ENCODE assay signal across 16 cellular contexts in genomic region chr10:60734226-60734625, GRCh38. TPM values are rescaled to one million over a fixed set of nuclear protein-coding genes. Genes with fewer than 3 reads are reported as not detected.
A peak's percentile ranks its signal among the peaks of the same experiment; 100 is the strongest.
DNase-seq lines count a peak whose midpoint lies in the region; ATAC-seq, FAIRE-seq and TF ChIP-seq lines count a peak whose summit lies in the region.
"Had no signal": no experiment of that assay in that cellular context is flagged by ENCODE, and none has a peak within 500 bp of the region (broad histone marks: within the 10 kb centered on the region; RNA-seq: fewer than 3 reads in every experiment).

No MANE protein-coding gene starts in this region.

- H2AFZ ChIP-seq in HCT116 (ENCODE audit: low read depth, low read length, poor library complexity, severe bottlenecking), result peak overlapping the region; percentile 84
- no peak overlapping the region for H2AFZ ChIP-seq in H1 (ENCODE audit: low read length)
- no peak overlapping the region for H2AFZ ChIP-seq in Karpas-422 (ENCODE audit: low read length)

- no peak overlapping the region for H2AK5ac ChIP-seq in H1 (ENCODE audit: low read depth, low read length)

- no peak for FAIRE-seq in H1 (lab: Jason Lieb, UNC)

- H3K4me1 Mint-ChIP-seq in nephron (no peaks in the 10 kb centered on the region), HFFc6 (ENCODE audit: low read depth) (no peaks in the 10 kb centered on the region)

- H3K36me3 ChIP-seq in HCT116 (ENCODE audit: control insufficient read depth in 1 of 2, insufficient read depth in 2 of 2, low read length in 2 of 2), result no peaks in the 10 kb centered on the region
- H3K36me3 ChIP-seq in H1 (ENCODE audit: control insufficient read depth in 2 of 4, insufficient read depth in 4 of 4, low read length in 3 of 4), result no peaks in the 10 kb centered on the region
- no peaks in the 10 kb centered on the region for H3K36me3 ChIP-seq in HAP-1 (replicated peaks)
- no peaks in the 10 kb centered on the region for H3K36me3 ChIP-seq in Karpas-422 (ENCODE audit: insufficient read depth, low read length)
- H3K36me3 ChIP-seq: cardiac muscle cell had no signal

- H3K9me2 ChIP-seq in HCT116 (ENCODE audit: insufficient read depth) (no peaks in the 10 kb centered on the region), Karpas-422 (replicated peaks; ENCODE audit: insufficient read depth, low read length) (no peaks in the 10 kb centered on the region)
- H3K9me2 ChIP-seq: SK-N-SH had no signal

- no peaks in the 10 kb centered on the region for H3K27me3 ChIP-seq in HCT116 (ENCODE audit: insufficient read depth, low read length)
- H3K27me3 ChIP-seq in H1 (replicated peaks in 1 of 4; ENCODE audit: control insufficient read depth in 3 of 4, extremely low read depth in 1 of 4, insufficient read depth in 3 of 4, low read length in 3 of 4), result no peaks in the 10 kb centered on the region
- no peaks in the 10 kb centered on the region for H3K27me3 ChIP-seq in HAP-1 (ENCODE audit: low read depth)
- H3K27me3 ChIP-seq in Karpas-422 (ENCODE audit: low read length), result no peaks in the 10 kb centered on the region

- H4K5ac ChIP-seq in H1 (ENCODE audit: insufficient read length, low read depth, low read length), result no peak overlapping the region

- H3K23me2 ChIP-seq in H1 (ENCODE audit: low read depth, low read length), result peaks cover 9% of the 10 kb centered on the region

- H3K56ac ChIP-seq in H1 (replicated peaks; ENCODE audit: insufficient read length, low read depth, low read length), result no peak overlapping the region

- H3K4me3 Mint-ChIP-seq in nephron (peak overlapping the region; percentile 67 to 69 (median 67)), HFFc6 (no peak overlapping the region)

- H3K27me3 Mint-ChIP-seq in nephron (ENCODE audit: low read depth), result peaks cover 43% of the 10 kb centered on the region
- H3K27me3 Mint-ChIP-seq in HFFc6 (ENCODE audit: insufficient read depth), result peaks cover 17% of the 10 kb centered on the region

- H4K20me1 ChIP-seq in HCT116 (ENCODE audit: insufficient read depth) (no peaks in the 10 kb centered on the region), H1 (replicated peaks in 1 of 2; ENCODE audit: control insufficient read depth in 1 of 2, insufficient read depth in 2 of 2, low read length in 2 of 2) (no peaks in the 10 kb centered on the region), Karpas-422 (ENCODE audit: insufficient read depth, low read depth, low read length) (no peaks in the 10 kb centered on the region)

- H3K4me2 ChIP-seq in HCT116 (ENCODE audit: low read length) (peak overlapping the region; percentile 90), H1 (ENCODE audit: insufficient read depth in 1 of 2, low read depth in 2 of 2, low read length in 2 of 2) (peak overlapping the region; percentile 89 to 98), Karpas-422 (ENCODE audit: low read depth, low read length, poor library complexity, severe bottlenecking) (no peak overlapping the region)

- H3K4me3 ChIP-seq in HCT116 (replicated peaks in 1 of 2; ENCODE audit: low read depth in 1 of 2, low read length in 2 of 2), result peak overlapping the region in 1 of 2 experiments; percentile 73; a peak in 3 of 4 replicates
- peak overlapping the region in 1 of 4 experiments; percentile 93; a peak in 1 of 8 replicates for H3K4me3 ChIP-seq in H1 (ENCODE audit: extremely low read depth in 1 of 4, insufficient read depth in 2 of 4, low read depth in 3 of 4, low read length in 4 of 4)
- no peak overlapping the region for H3K4me3 ChIP-seq in HAP-1
- no peak overlapping the region for H3K4me3 ChIP-seq in Karpas-422 (ENCODE audit: low read length)

- no peak overlapping the region for H2BK20ac ChIP-seq in H1 (ENCODE audit: low read length)

- H3K14ac ChIP-seq in H1 (ENCODE audit: insufficient read length), result no peak overlapping the region

- 57% methylated on average over 3 of the region's 3 CpGs; no CpG with 5 or more reads in 1 of the 2 experiments for WGBS in H1 (ENCODE audit: extremely low coverage in 1 of 2, insufficient coverage in 1 of 2, insufficient read length in 1 of 2, insufficient replicate concordance in 2 of 2, low coverage in 1 of 2, low lambda C conversion rate in 2 of 2, missing lambda C conversion rate in 1 of 2), 2 experiments

- CTCF ChIA-PET in HCT116 (lab: Charles Lee) (no interaction called here), H1 (lab: Charles Lee; ENCODE audit: partially characterized antibody) (interaction anchor here (0.9 kb wide), 2 partner anchors 10 to 32 kb away, joined by 3 to 7 read pairs; no protein-coding TSS in a partner anchor)

- no peak overlapping the region for H4K8ac ChIP-seq in H1 (ENCODE audit: extremely low read depth, insufficient read depth, low read length)

- H2BK5ac ChIP-seq in H1 (ENCODE audit: low read depth, low read length), result no peak overlapping the region

- no peak for ATAC-seq in HCT116

- H3K9me3 ChIP-seq in HCT116 (ENCODE audit: control insufficient read depth in 1 of 2, insufficient read depth in 1 of 2, low read depth in 1 of 2, low read length in 2 of 2), result no peaks in the 10 kb centered on the region
- H3K9me3 ChIP-seq in H1 (ENCODE audit: insufficient read depth in 2 of 2, low read depth in 1 of 2, low read length in 1 of 2), result no peaks in the 10 kb centered on the region
- no peaks in the 10 kb centered on the region for H3K9me3 ChIP-seq in HAP-1
- no peaks in the 10 kb centered on the region for H3K9me3 ChIP-seq in Karpas-422 (ENCODE audit: low read length)
- H3K9me3 ChIP-seq: SK-N-SH had no signal

- BruUV-seq in HCT116 (replicated peaks; lab: Mats Ljungman, UMichigan), result no TSS peak

- H3K27ac Mint-ChIP-seq in nephron (no peak overlapping the region), HFFc6 (no peak overlapping the region)
- H3K27ac Mint-ChIP-seq: activated B cell treated with CpG ODN at 0.5 μM for 24 hours had no signal

- H3K4me1 ChIP-seq in HCT116 (ENCODE audit: control insufficient read depth in 1 of 2, insufficient read depth in 2 of 2, low read length in 2 of 2) (peaks cover 5 to 20% of the 10 kb centered on the region in 2 experiments; a peak in 3 of 4 replicates), H1 (replicated peaks in 1 of 4; ENCODE audit: control insufficient read depth in 3 of 4, insufficient read depth in 4 of 4, low read length in 3 of 4) (peaks cover 2 to 19% (median 13%) of the 10 kb centered on the region in 4 experiments; a peak in 6 of 7 replicates), HAP-1 (no peaks in the 10 kb centered on the region), Karpas-422 (ENCODE audit: low read length) (peaks cover 28% of the 10 kb centered on the region)

- H2BK15ac ChIP-seq in H1 (ENCODE audit: low read length), result no peak overlapping the region

- no peak overlapping the region for H3K4ac ChIP-seq in H1 (replicated peaks; ENCODE audit: insufficient read length, low read depth, low read length)

- H3K23ac ChIP-seq in H1 (ENCODE audit: insufficient read length), result no peak overlapping the region

- POLR2A ChIA-PET in HCT116 (lab: Charles Lee), result no interaction called here
- POLR2A ChIA-PET in H1 (lab: Charles Lee; ENCODE audit: partially characterized antibody), result interaction anchor here (1.1 to 1.2 kb wide), 3 partner anchors 27 to 36 kb away, joined by 3 to 4 read pairs (median 3); no protein-coding TSS in a partner anchor

- no peak for DNase-seq in HCT116 (ENCODE audit: low read depth, low spot score)
- DNase-seq in H1 (ENCODE audit: low read depth in 1 of 2, low spot score in 2 of 2), result no peak
- no peak for DNase-seq in HAP-1 (ENCODE audit: low spot score in 2 of 2)
- no peak for DNase-seq in Karpas-422
- no peak for DNase-seq in HFFc6
- no peak for DNase-seq in stimulated activated CD4-positive, alpha-beta T cell treated with anti-CD3 and anti-CD28 coated beads, Interleukin-1b, Interleukin-23, amount 100 ng/mL, for 48 hours
- DNase-seq: activated B cell treated with CpG ODN at 0.5 μM for 24 hours; activated effector memory CD4-positive, alpha-beta T cell treated with anti-CD3 and anti-CD28 coated beads, Interleukin-2, amount 50 U/mL, for 16 hours; erythroblast; NCI-H2171 treated with DMSO at 0.1 percent for 48 hours; posterior cingulate gyrus had no signal

- in situ Hi-C loops in HAP-1 (cut with MboI; ENCODE audit: low sequenced_read_pairs), result no loop called here

- TF ChIP-seq RAD21 in HCT116 (IDR thresholded peaks at IDR 0.05; ENCODE audit: low read depth), result no peak
- TF ChIP-seq RAD21 in H1 (IDR thresholded peaks at IDR 0.05 in 1 of 2, conservative IDR thresholded peaks at IDR 0.05 in 1 of 2; ENCODE audit: low read depth in 2 of 2, low read length in 2 of 2), result no peak

- H3K36me3 Mint-ChIP-seq in nephron (ENCODE audit: low read depth) (no peaks in the 10 kb centered on the region), HFFc6 (ENCODE audit: low read depth) (no peaks in the 10 kb centered on the region)

- no peak for TF ChIP-seq EP300 in H1 (IDR thresholded peaks at IDR 0.05; ENCODE audit: borderline replicate concordance in 1 of 2, low read depth in 2 of 2, low read length in 2 of 2)

- no peak overlapping the region for H2BK12ac ChIP-seq in H1 (ENCODE audit: low read depth, low read length)

- H3K9ac ChIP-seq in HCT116 (ENCODE audit: low read length) (0 out of 2 replicates have a peak overlapping the region, but pooled peaks have one; percentile 76), H1 (replicated peaks in 1 of 4; ENCODE audit: extremely low read depth in 1 of 4, low read depth in 3 of 4, low read length in 3 of 4) (no peak overlapping the region), Karpas-422 (ENCODE audit: low read length) (no peak overlapping the region)
- H3K9ac ChIP-seq: SK-N-SH had no signal

- no peak overlapping the region for H4K91ac ChIP-seq in H1 (replicated peaks; ENCODE audit: insufficient read length, low read length)

- no peaks in the 10 kb centered on the region for H3K9me3 Mint-ChIP-seq in nephron
- no peaks in the 10 kb centered on the region for H3K9me3 Mint-ChIP-seq in HFFc6
- H3K9me3 Mint-ChIP-seq: activated B cell treated with CpG ODN at 0.5 μM for 24 hours had no signal

- TF ChIP-seq CTCF in C4-2B (conservative IDR thresholded peaks at IDR 0.05), result no peak
- no peak for TF ChIP-seq CTCF in HCT116 (IDR thresholded peaks at IDR 0.05 in 2 of 3, conservative IDR thresholded peaks at IDR 0.05 in 1 of 3; ENCODE audit: borderline replicate concordance in 1 of 3, insufficient read depth in 1 of 3, low read depth in 2 of 3, low read length in 2 of 3)
- TF ChIP-seq CTCF in H1 (IDR thresholded peaks at IDR 0.05; ENCODE audit: control extremely low read depth in 1 of 3, insufficient read depth in 1 of 3, low read depth in 1 of 3, low read length in 3 of 3), result no peak
- TF ChIP-seq CTCF in nephron (IDR thresholded peaks at IDR 0.05; ENCODE audit: unreplicated experiment in 3 of 3), result no peak
- no peak for TF ChIP-seq CTCF in HFFc6 (IDR thresholded peaks at IDR 0.05)

- no peaks in the 10 kb centered on the region for H3K79me1 ChIP-seq in H1 (ENCODE audit: low read depth, low read length)

- no peak overlapping the region for H3K18ac ChIP-seq in H1 (ENCODE audit: extremely low read depth, low read length)

- intact Hi-C loops in HCT116 (cut with micrococcal nuclease), result no loop called here

- H3K27ac ChIP-seq in C4-2B (peak overlapping the region; percentile 99), HCT116 (ENCODE audit: low read depth, low read length) (no peak overlapping the region), H1 (ENCODE audit: low read depth, low read length) (no peak overlapping the region), Karpas-422 (ENCODE audit: low read length) (no peak overlapping the region)
- H3K27ac ChIP-seq: cardiac muscle cell, HL-60 had no signal

- RAD21 ChIA-PET in HCT116 (lab: Charles Lee; ENCODE audit: low non-redundant PET in 1 of 2, low total read pairs in 2 of 2, uncharacterized antibody in 2 of 2, unreplicated experiment in 2 of 2), result no interaction called here

- no peak overlapping the region for H2BK120ac ChIP-seq in H1 (replicated peaks; ENCODE audit: low read depth, low read length)

- TF ChIP-seq POLR2A in HCT116 (IDR thresholded peaks at IDR 0.05; ENCODE audit: borderline replicate concordance, extremely low read depth, insufficient read depth, insufficient read length), result no peak
- no peak for TF ChIP-seq POLR2A in H1 (IDR thresholded peaks at IDR 0.05; ENCODE audit: control extremely low read depth in 1 of 2, low read depth in 2 of 2, low read length in 2 of 2)

- H3K79me2 ChIP-seq in HCT116 (ENCODE audit: insufficient read depth, low read length) (no peaks in the 10 kb centered on the region), H1 (ENCODE audit: control insufficient read depth in 1 of 2, insufficient read depth in 2 of 2, low read length in 2 of 2) (peaks cover 0 to 33% of the 10 kb centered on the region in 2 experiments; a peak in 2 of 4 replicates), Karpas-422 (ENCODE audit: low read length) (no peaks in the 10 kb centered on the region)

RNA-seq across cellular contexts. Expression of gene CDK1, which starts 44.1 kb away (rescaled TPM):
- 104 TPM for total RNA-seq in HCT116 (2021; ENCODE audit: unreplicated experiment)
- 30.3 and 51.6 TPM in 2 replicates for polyA plus RNA-seq in HCT116 (2012)
- 98.8 and 111 TPM in 2 replicates for total RNA-seq in H1 (2021; fragmentation: NEBNext Ultra II Directional; extraction: Animal tissue kit (Norgen Biotek cat#: 25700))
- polyA plus RNA-seq in H1 (2011; rRNA removed), result 15.1 and 29.4 TPM in 2 replicates
- 47.5 TPM for polyA plus RNA-seq in H1 (2011; cell fraction: cytosol; rRNA removed)
- polyA plus RNA-seq in H1 (2011; cell fraction: nucleus; rRNA removed), result 13.0 TPM
- polyA plus RNA-seq in H1 (2012, experiment 1 of 2), result 32.5 to 64.9 TPM (median 36.1 TPM) in 4 replicates
- 13.2 TPM for polyA plus RNA-seq in H1 (2012, experiment 2 of 2)
- polyA plus RNA-seq in H1 (2013, experiment 1 of 2), result 69.2 TPM
- 69.7 TPM for polyA plus RNA-seq in H1 (2013, experiment 2 of 2)
- 18.4 and 28.0 TPM in 2 replicates for polyA minus RNA-seq in H1 (2011; rRNA and poly(A)+ RNA removed)
- polyA minus RNA-seq in H1 (2011; cell fraction: cytosol; rRNA and poly(A)+ RNA removed), result 18.0 TPM
- polyA minus RNA-seq in H1 (2011; cell fraction: nucleus; rRNA and poly(A)+ RNA removed), result 31.8 TPM
- 54.4 and 129 TPM in 2 replicates for total RNA-seq in Karpas-422 (2014; rRNA removed; shearing (Covaris generic); ENCODE audit: low replicate concordance)
- total RNA-seq in HFFc6 (2021; fragmentation: NEBNext Ultra II Directional; extraction: Animal tissue kit (Norgen Biotek cat#: 25700)), result 10 to 100 TPM; 18.3 to 43.0 (median 38.5) TPM
